In genomic region chr11:117662870-117663269, GRCh38 we compare ENCODE assay signal across 18 cellular contexts.
DNase-seq lines count a peak whose midpoint lies in the region; ATAC-seq and TF ChIP-seq lines count a peak whose summit lies in the region.
"Had no signal": no experiment of that assay in that cellular context is flagged by ENCODE, and none has a peak within 500 bp of the region (broad histone marks: within the 10 kb centered on the region; RNA-seq: fewer than 3 reads in every experiment).

No MANE protein-coding gene starts in this region.

- no peaks in the 10 kb centered on the region for H3K9me3 ChIP-seq in aorta (ENCODE audit: control insufficient read depth, low read length)
- H3K9me3 ChIP-seq: A549, Caco-2, HAP-1 had no signal

- ATAC-seq in aorta (ENCODE audit: low FRiP score): no peak
- ATAC-seq: A549 had no signal

- no peaks in the 10 kb centered on the region for H3K9me3 Mint-ChIP-seq in Calu3 (ENCODE audit: low read depth, unreplicated experiment)
- H3K9me3 Mint-ChIP-seq: CD4-positive, alpha-beta T cell had no signal

- CTCF ChIA-PET in Calu3 (lab: Charles Lee): no interaction called here

- peak overlapping the region; percentile 36 for H3K27ac Mint-ChIP-seq in Calu3 (ENCODE audit: unreplicated experiment)
- H3K27ac Mint-ChIP-seq: CD4-positive, alpha-beta T cell had no signal

- intact Hi-C loops in Calu3 (cut with micrococcal nuclease; ENCODE audit: unreplicated experiment) (no loop called here), aorta (cut with DNase I) (no loop called here)

- no peak for DNase-seq in Calu3
- no peak for DNase-seq in DMS53 treated with DMSO at 0.1 percent for 48 hours (lab: John Stamatoyannopoulos, UW; ENCODE audit: unreplicated experiment)
- no peak for DNase-seq in aorta
- DNase-seq in activated CD8-positive, alpha-beta memory T cell treated with anti-CD3 and anti-CD28 coated beads, Interleukin-2, amount 50 U/mL, for 4 hours: no peak
- DNase-seq in T-helper 1 cell: no peak
- DNase-seq: AML-193; Caco-2; CD4-positive, alpha-beta T cell; GF-D8; GOT3 had no signal

- H3K9ac ChIP-seq in rectal smooth muscle tissue (ENCODE audit: low read length): no peak overlapping the region

- H3K36me3 Mint-ChIP-seq in Calu3 (ENCODE audit: insufficient read depth, unreplicated experiment): no peaks in the 10 kb centered on the region

- no peaks in the 10 kb centered on the region for H3K4me1 Mint-ChIP-seq in Calu3 (ENCODE audit: low read depth, unreplicated experiment)

- H3K4me1 ChIP-seq in rectal smooth muscle tissue (ENCODE audit: control insufficient read depth, insufficient read depth, low read length): peaks cover 8% of the 10 kb centered on the region
- H3K4me1 ChIP-seq in aorta (ENCODE audit: control insufficient read depth in 1 of 2, insufficient read depth in 2 of 2, low read length in 2 of 2): no peaks in the 10 kb centered on the region
- H3K4me1 ChIP-seq: HAP-1 had no signal

- H3K36me3 ChIP-seq in rectal smooth muscle tissue (ENCODE audit: control insufficient read depth, insufficient read depth, low read length) (no peaks in the 10 kb centered on the region), aorta (ENCODE audit: control insufficient read depth in 1 of 2, insufficient read depth in 2 of 2, low read length in 1 of 2) (no peaks in the 10 kb centered on the region)
- H3K36me3 ChIP-seq: HAP-1 had no signal

- H3K4me3 Mint-ChIP-seq in Calu3 (ENCODE audit: low read depth, unreplicated experiment): no peak overlapping the region
- H3K4me3 Mint-ChIP-seq: CD4-positive, alpha-beta T cell had no signal

- H3K27me3 ChIP-seq in layer of hippocampus (ENCODE audit: control insufficient read depth, insufficient read depth, low read length) (no peaks in the 10 kb centered on the region), rectal smooth muscle tissue (ENCODE audit: control insufficient read depth, insufficient read depth, low read length) (no peaks in the 10 kb centered on the region), aorta (ENCODE audit: control insufficient read depth in 1 of 2, insufficient read depth in 2 of 2, low read length in 1 of 2) (peaks cover 0 to 2% of the 10 kb centered on the region in 2 donors)

- no peak for TF ChIP-seq CTCF in Calu3 (IDR thresholded peaks at IDR 0.05; ENCODE audit: unreplicated experiment)

- BruUV-seq in Calu3 (replicated peaks; lab: Mats Ljungman, UMichigan): no TSS peak

- peak overlapping the region; percentile 73 for H3K27ac ChIP-seq in cingulate gyrus (ENCODE audit: low read depth, low read length)
- peak overlapping the region; percentile 91 for H3K27ac ChIP-seq in layer of hippocampus (ENCODE audit: low read depth, low read length)
- peak overlapping the region; percentile 58 for H3K27ac ChIP-seq in rectal smooth muscle tissue (ENCODE audit: low read depth, low read length)
- H3K27ac ChIP-seq in aorta (ENCODE audit: low read depth in 1 of 2, low read length in 2 of 2): no peak overlapping the region
- H3K27ac ChIP-seq: 22Rv1, A549, C4-2B, HL-60 had no signal

- H3K4me3 ChIP-seq in rectal smooth muscle tissue (ENCODE audit: low read length) (no peak overlapping the region), aorta (ENCODE audit: low read length in 2 of 2) (no peak overlapping the region)
- H3K4me3 ChIP-seq: A549, HAP-1 had no signal

- peaks cover 47% of the 10 kb centered on the region for H3K27me3 Mint-ChIP-seq in Calu3 (ENCODE audit: unreplicated experiment)
- H3K27me3 Mint-ChIP-seq: CD4-positive, alpha-beta T cell had no signal

- 84 to 91% methylated on average over 12 of the region's 12 CpGs for WGBS in aorta, 2 donors

Comparison
In these comparisons a context has a peak if more than half of its experiments do, and no peak if none do; other contexts are left out.
1. H3K27ac ChIP-seq: peak in cingulate gyrus (single experiment), layer of hippocampus (single experiment) and rectal smooth muscle tissue (single experiment); none in aorta (0 of 2).